ENCODE assay signal across 9 cellular contexts in genomic region chr2:174752403-174753037, GRCh38. TPM values are rescaled to one million over a fixed set of nuclear protein-coding genes. Genes with fewer than 3 reads are reported as not detected.
A peak's percentile ranks its signal among the peaks of the same experiment; 100 is the strongest.
DNase-seq lines count a peak whose midpoint lies in the region; ATAC-seq lines count a peak whose summit lies in the region.
"Had no signal": no experiment of that assay in that cellular context is flagged by ENCODE, and none has a peak within 500 bp of the region (broad histone marks: within the 10 kb centered on the region; RNA-seq: fewer than 3 reads in every experiment).

No MANE protein-coding gene starts in this region.

- ATAC-seq in HG02798 (IDR thresholded peaks at IDR 0.05; ENCODE audit: poor library complexity, unreplicated experiment) (peak; percentile 85), T-cell (replicated peaks in 1 of 4) (peak in 2 of 4 experiments; percentile 48 to 49)

- peak overlapping the region; percentile 86 to 88 for H3K27ac Mint-ChIP-seq in T-cell

- peaks cover 39 to 44% (median 40%) of the 10 kb centered on the region in 3 donors for H3K4me1 Mint-ChIP-seq in T-cell

- H3K36me3 Mint-ChIP-seq in T-cell, result no peaks in the 10 kb centered on the region

- POLR2A ChIA-PET in T-cell (lab: Charles Lee), result interaction anchor here (0.6 kb wide), 3 partner anchors 39 to 131 kb away, joined by 3 to 7 read pairs (median 3); no protein-coding TSS in a partner anchor

- no peaks in the 10 kb centered on the region for H3K27me3 Mint-ChIP-seq in T-cell

- DNase-seq in activated CD8-positive, alpha-beta memory T cell treated with anti-CD3 and anti-CD28 coated beads for 24 hours, result peak; percentile 61
- DNase-seq in activated CD8-positive, alpha-beta memory T cell treated with anti-CD3 and anti-CD28 coated beads, Interleukin-2, amount 50 U/mL, for 48 hours, result no peak
- peak in 3 of 34 experiments; percentile 3 to 19 (median 8) for DNase-seq in T-cell
- peak; percentile 53 for DNase-seq in renal cortical epithelial cell (ENCODE audit: low read depth)
- DNase-seq in DMS114 treated with DMSO at 0.1 percent for 48 hours (lab: John Stamatoyannopoulos, UW; ENCODE audit: unreplicated experiment), result no peak
- DNase-seq in AML-193 (lab: John Stamatoyannopoulos, UW), result no peak
- no peak for DNase-seq in SHP77 (lab: John Stamatoyannopoulos, UW)

- CTCF ChIA-PET in T-cell (lab: Charles Lee), result interaction anchor here (0.6 to 0.7 kb wide), 2 partner anchors 52 to 201 kb away, joined by 3 to 4 read pairs; no protein-coding TSS in a partner anchor

- peak overlapping the region; percentile 28 to 48 (median 39) for H3K4me3 Mint-ChIP-seq in T-cell

- H3K9me3 Mint-ChIP-seq in T-cell, result no peaks in the 10 kb centered on the region

RNA-seq across cellular contexts. Expression of gene CHRNA1, which starts 11.8 kb away (rescaled TPM):
- total RNA-seq in T-cell (under 1 TPM in 1 of 5 donors, not detected in 4; 0.23 TPM), renal cortical epithelial cell (0.05 and 0.17 TPM in 2 replicates)
- total RNA-seq: epithelial cell of proximal tubule had no signal

Comparison
In these comparisons a context has a peak if more than half of its experiments do, and no peak if none do; other contexts are left out.
1. DNase-seq: peak in activated CD8-positive, alpha-beta memory T cell treated with anti-CD3 and anti-CD28 coated beads for 24 hours (single experiment) and renal cortical epithelial cell (single experiment); none in activated CD8-positive, alpha-beta memory T cell treated with anti-CD3 and anti-CD28 coated beads, Interleukin-2, amount 50 U/mL, for 48 hours (single experiment), DMS114 treated with DMSO at 0.1 percent for 48 hours (single experiment), AML-193 (0 of 2) and SHP77 (0 of 2).